ENCODE assay signal across 9 cellular contexts in the genomic region with DNA sequence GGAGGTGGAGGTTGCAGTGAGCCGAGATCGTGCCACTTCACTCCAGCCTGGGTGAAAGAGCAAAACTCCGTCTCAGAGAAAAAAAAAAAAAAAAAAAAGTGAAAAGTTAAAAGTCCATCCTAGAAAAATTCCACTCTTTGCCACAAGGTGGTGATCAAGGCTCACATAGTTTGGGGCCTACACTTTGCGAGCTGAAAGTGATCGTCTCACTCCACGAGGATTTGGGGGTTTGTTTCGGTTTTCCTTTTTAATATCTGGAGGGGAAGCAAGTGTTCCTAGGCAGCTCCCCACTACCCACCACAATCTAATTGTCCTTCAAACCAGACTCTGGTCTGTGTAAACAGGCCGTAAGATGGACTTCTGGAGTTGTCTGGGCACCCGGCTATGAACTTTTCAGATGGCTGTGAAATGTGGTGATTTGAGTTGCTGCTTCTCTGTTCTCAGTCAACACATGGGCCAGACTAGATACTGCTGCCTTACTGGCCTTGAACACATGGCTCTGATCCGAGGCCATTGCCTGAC. TPM values are rescaled to one million over a fixed set of nuclear protein-coding genes. Genes with fewer than 3 reads are reported as not detected.
A peak's percentile ranks its signal among the peaks of the same experiment; 100 is the strongest.
DNase-seq lines count a peak whose midpoint lies in the region; ATAC-seq and TF ChIP-seq lines count a peak whose summit lies in the region.
"Had no signal": no experiment of that assay in that cellular context is flagged by ENCODE, and none has a peak within 500 bp of the region (broad histone marks: within the 10 kb centered on the region; RNA-seq: fewer than 3 reads in every experiment).

No MANE protein-coding gene starts in this region.

- H3K23ac ChIP-seq in mesendoderm (ENCODE audit: low read length), result no peak overlapping the region

- H2AK5ac ChIP-seq in mesendoderm (ENCODE audit: low read length), result no peak overlapping the region

- H3K4me1 ChIP-seq in mesendoderm (ENCODE audit: control insufficient read depth, low read depth, low read length) (no peaks in the 10 kb centered on the region), stomach smooth muscle (ENCODE audit: control insufficient read depth, insufficient read depth, low read length) (peaks cover 19% of the 10 kb centered on the region)

- H3K18ac ChIP-seq in mesendoderm (ENCODE audit: low read length), result no peak overlapping the region

- no peak overlapping the region for H3K56ac ChIP-seq in mesendoderm (ENCODE audit: low read length)

- H4K8ac ChIP-seq in mesendoderm (ENCODE audit: low read depth, low read length), result no peak overlapping the region

- no peak overlapping the region for H2BK120ac ChIP-seq in mesendoderm (ENCODE audit: low read depth, low read length)

- H4K5ac ChIP-seq in mesendoderm (ENCODE audit: low read length), result no peak overlapping the region

- H3K4me2 ChIP-seq in mesendoderm (ENCODE audit: low read length), result no peak overlapping the region

- DNase-seq in AG08395 (ENCODE audit: low spot score), result peak; percentile 75
- peak; percentile 66 for DNase-seq in GM13976 (ENCODE audit: low spot score)
- DNase-seq in NCI-H146 treated with DMSO at 0.1 percent for 48 hours (lab: John Stamatoyannopoulos, UW; ENCODE audit: unreplicated experiment), result peak; percentile 6
- DNase-seq in activated CD4-positive, alpha-beta T cell treated with anti-CD3 and anti-CD28 coated beads, Interleukin-2, amount 10 ng/mL, durations not matched to agents 24 days and 14 days, result peak; percentile 90
- DNase-seq in effector memory CD8-positive, alpha-beta T cell, result peak; percentile 57 to 65 (median 58)
- DNase-seq in mesendoderm, result peak; percentile 57

- peak; percentile 51 for TF ChIP-seq CTCF in GM13976 (IDR thresholded peaks at IDR 0.05; ENCODE audit: borderline replicate concordance, control extremely low read depth, extremely low read depth, insufficient read depth, missing control alignments)

- H3K36me3 Mint-ChIP-seq in activated CD4-positive, alpha-beta T cell treated with anti-CD3 and anti-CD28 coated beads, Interleukin-2, amount 10 ng/mL, durations not matched to agents 24 days and 14 days (ENCODE audit: low read depth), result no peaks in the 10 kb centered on the region
- H3K36me3 Mint-ChIP-seq in effector memory CD8-positive, alpha-beta T cell (ENCODE audit: insufficient read depth), result no peaks in the 10 kb centered on the region

- H3K79me1 ChIP-seq in mesendoderm (ENCODE audit: low read length), result no peaks in the 10 kb centered on the region

- in situ Hi-C loops in GM13976 (cut with MboI; ENCODE audit: low sequenced_read_pairs, unreplicated experiment), result loop anchor here (10.0 to 25.0 kb wide), 2 partner anchors 156 to 869 kb away; no protein-coding TSS in a partner anchor

- no peak overlapping the region for H3K4ac ChIP-seq in mesendoderm (ENCODE audit: low read depth, low read length)

- H2BK5ac ChIP-seq in mesendoderm (ENCODE audit: low read length), result no peak overlapping the region

- H3K4me3 ChIP-seq in mesendoderm (ENCODE audit: low read length) (no peak overlapping the region), stomach smooth muscle (ENCODE audit: low read length in 2 of 2) (peak overlapping the region; percentile 21 to 67)

- H3K27ac ChIP-seq in mesendoderm (ENCODE audit: low read depth, low read length), result no peak overlapping the region
- no peak overlapping the region for H3K27ac ChIP-seq in stomach smooth muscle (ENCODE audit: low read length)
- H3K27ac ChIP-seq: HL-60 had no signal

- H2BK15ac ChIP-seq in mesendoderm (replicated peaks; ENCODE audit: low read depth), result no peak overlapping the region

- no peak overlapping the region for H3K27ac Mint-ChIP-seq in activated CD4-positive, alpha-beta T cell treated with anti-CD3 and anti-CD28 coated beads, Interleukin-2, amount 10 ng/mL, durations not matched to agents 24 days and 14 days
- no peak overlapping the region for H3K27ac Mint-ChIP-seq in effector memory CD8-positive, alpha-beta T cell

- H3K4me1 Mint-ChIP-seq in activated CD4-positive, alpha-beta T cell treated with anti-CD3 and anti-CD28 coated beads, Interleukin-2, amount 10 ng/mL, durations not matched to agents 24 days and 14 days, result no peaks in the 10 kb centered on the region
- H3K4me1 Mint-ChIP-seq in effector memory CD8-positive, alpha-beta T cell (ENCODE audit: low read depth in 2 of 2), result no peaks in the 10 kb centered on the region

- H3K9me3 ChIP-seq in stomach smooth muscle (ENCODE audit: control insufficient read depth in 2 of 2, low read length in 2 of 2), result no peaks in the 10 kb centered on the region

- no peak overlapping the region for H3K4me3 Mint-ChIP-seq in activated CD4-positive, alpha-beta T cell treated with anti-CD3 and anti-CD28 coated beads, Interleukin-2, amount 10 ng/mL, durations not matched to agents 24 days and 14 days
- no peak overlapping the region for H3K4me3 Mint-ChIP-seq in effector memory CD8-positive, alpha-beta T cell

- intact Hi-C loops in activated CD4-positive, alpha-beta T cell treated with anti-CD3 and anti-CD28 coated beads, Interleukin-2, amount 10 ng/mL, durations not matched to agents 24 days and 14 days (cut with micrococcal nuclease), result loop anchor here (1.0 to 5.0 kb wide), 3 partner anchors 153 to 459 kb away; partner anchors contain the start of gene NANOS1

- H3K79me2 ChIP-seq in mesendoderm (ENCODE audit: control insufficient read depth, insufficient read depth, low read length), result no peaks in the 10 kb centered on the region

- peak; percentile 57 for ATAC-seq in effector memory CD8-positive, alpha-beta T cell (replicated peaks)
- no peak for ATAC-seq in HG03095 (IDR thresholded peaks at IDR 0.05; ENCODE audit: unreplicated experiment)

- H3K9me3 Mint-ChIP-seq in activated CD4-positive, alpha-beta T cell treated with anti-CD3 and anti-CD28 coated beads, Interleukin-2, amount 10 ng/mL, durations not matched to agents 24 days and 14 days, result no peaks in the 10 kb centered on the region
- H3K9me3 Mint-ChIP-seq in effector memory CD8-positive, alpha-beta T cell, result no peaks in the 10 kb centered on the region

- WGBS in mesendoderm (ENCODE audit: extremely low coverage, insufficient coverage, low lambda C conversion rate), result no CpG with 5 or more reads among the region's 10 CpGs

- H3K27me3 ChIP-seq in mesendoderm (ENCODE audit: insufficient read depth, low read length, poor library complexity) (no peaks in the 10 kb centered on the region), stomach smooth muscle (ENCODE audit: control insufficient read depth in 1 of 2, insufficient read depth in 2 of 2, low read length in 2 of 2) (no peaks in the 10 kb centered on the region)

- H3K9ac ChIP-seq in mesendoderm (ENCODE audit: low read length) (no peak overlapping the region), stomach smooth muscle (ENCODE audit: low read length in 2 of 2) (peak overlapping the region; percentile 35 to 62)

- peaks cover 8% of the 10 kb centered on the region for H3K27me3 Mint-ChIP-seq in activated CD4-positive, alpha-beta T cell treated with anti-CD3 and anti-CD28 coated beads, Interleukin-2, amount 10 ng/mL, durations not matched to agents 24 days and 14 days
- peaks cover 0 to 40% of the 10 kb centered on the region in 2 donors for H3K27me3 Mint-ChIP-seq in effector memory CD8-positive, alpha-beta T cell

- H3K36me3 ChIP-seq in mesendoderm (ENCODE audit: control insufficient read depth, insufficient read depth, low read length) (no peaks in the 10 kb centered on the region), stomach smooth muscle (ENCODE audit: control insufficient read depth in 2 of 2, insufficient read depth in 2 of 2, low read length in 2 of 2) (no peaks in the 10 kb centered on the region)

RNA-seq across cellular contexts. Expression of gene PRLHR, which starts 27.1 kb away (rescaled TPM):
- total RNA-seq in activated CD4-positive, alpha-beta T cell treated with anti-CD3 and anti-CD28 coated beads, Interleukin-2, amount 10 ng/mL, durations not matched to agents 24 days and 14 days, result not detected in 2 replicates
- polyA plus RNA-seq in mesendoderm (2013, experiment 1 of 2), result not detected
- not detected for polyA plus RNA-seq in mesendoderm (2013, experiment 2 of 2)

Comparison
In these comparisons a context has a peak if more than half of its experiments do, and no peak if none do; other contexts are left out.
1. DNase-seq: peak in every context shown above with its lines; median percentile 90 in activated CD4-positive, alpha-beta T cell treated with anti-CD3 and anti-CD28 coated beads, Interleukin-2, amount 10 ng/mL, durations not matched to agents 24 days and 14 days; 75 in AG08395; 66 in GM13976; 58 in effector memory CD8-positive, alpha-beta T cell; 57 in mesendoderm; 6 in NCI-H146 treated with DMSO at 0.1 percent for 48 hours.